29 cellular contexts compared by ENCODE assay signal in the genomic region with DNA sequence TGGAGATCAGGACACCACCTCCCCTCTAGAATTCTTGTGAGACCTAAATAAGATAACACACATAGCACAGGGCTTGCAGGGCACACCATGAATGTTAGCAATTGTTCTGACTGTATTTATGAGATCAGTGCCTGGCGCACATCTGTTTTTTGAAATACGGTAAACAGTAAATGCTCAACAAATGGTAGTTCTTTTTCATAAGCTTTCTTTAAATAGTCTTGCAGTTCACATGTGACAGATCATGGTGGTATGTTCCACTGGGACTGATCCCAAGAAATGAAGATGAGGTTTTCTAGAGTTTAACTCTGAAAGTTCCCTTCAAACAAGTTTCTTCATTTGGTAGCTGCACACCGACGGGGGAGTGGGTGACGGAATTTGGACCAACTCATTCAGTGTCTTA. TPM values are rescaled to one million over a fixed set of nuclear protein-coding genes. Genes with fewer than 3 reads are reported as not detected.
"Had no signal": no experiment of that assay in that cellular context is flagged by ENCODE, and none has a peak within 500 bp of the region (broad histone marks: within the 10 kb centered on the region; RNA-seq: fewer than 3 reads in every experiment).

No MANE protein-coding gene starts in this region.

- DNase-seq: hypothalamus; islet precursor cell; left lung; lower lobe of right lung; mammary epithelial cell; mesenchymal stem cell; naive thymus-derived CD8-positive, alpha-beta T cell; nucleus accumbens; pancreas; posterior cingulate gyrus; retina; right cardiac atrium; small intestine; spleen; stimulated activated CD4-positive, alpha-beta T cell treated with anti-CD3 and anti-CD28 coated beads, Interleukin-1b, Interleukin-23, amount 100 ng/mL, for 48 hours; stimulated activated CD4-positive, alpha-beta T cell treated with anti-CD3 and anti-CD28 coated beads, Interleukin-2, amount 100 ng/mL, for 48 hours; stimulated activated CD4-positive, alpha-beta T cell treated with anti-CD3 and anti-CD28 coated beads, Interleukin-4, amount 100 ng/mL, for 4 hours; stimulated activated CD8-positive, alpha-beta memory T cell treated with anti-CD3 and anti-CD28 coated beads, Interleukin-4, amount 100 ng/mL, for 48 hours; stimulated activated naive CD4-positive, alpha-beta T cell treated with Interleukin-2 at 50 U/mL for 16 hours; stimulated activated naive CD8-positive, alpha-beta T cell treated with anti-CD3 and anti-CD28 coated beads, Interleukin-15, amount 100 ng/mL, for 72 hours; substantia nigra; uterus had no signal

- H3K27ac Mint-ChIP-seq: naive thymus-derived CD8-positive, alpha-beta T cell; nephron; stimulated activated memory B cell treated with anti-CD40 and anti-IgM and Interleukin-4, amounts not matched to agents 10 μg/mL and 1 μg/mL and 100 μg/mL, for 72 hours; type B pancreatic cell had no signal

- H3K9me3 ChIP-seq: left lung, lower lobe of right lung, pancreas, prostate gland, spleen, tibial nerve, uterus had no signal

- H3K4me1 ChIP-seq: left lung, lower lobe of right lung, pancreas, prostate gland, spleen, tibial nerve, uterus had no signal

- H3K27me3 ChIP-seq: left lung, pancreas, spleen, tibial nerve, uterus had no signal

- H3K36me3 Mint-ChIP-seq: naive thymus-derived CD8-positive, alpha-beta T cell; stimulated activated memory B cell treated with anti-CD40 and anti-IgM and Interleukin-4, amounts not matched to agents 10 μg/mL and 1 μg/mL and 100 μg/mL, for 72 hours had no signal

- H3K9me3 Mint-ChIP-seq: naive thymus-derived CD8-positive, alpha-beta T cell; neural crest cell; type B pancreatic cell had no signal

- H3K4me1 Mint-ChIP-seq: naive thymus-derived CD8-positive, alpha-beta T cell; nephron; neural crest cell; stimulated activated memory B cell treated with anti-CD40 and anti-IgM and Interleukin-4, amounts not matched to agents 10 μg/mL and 1 μg/mL and 100 μg/mL, for 72 hours; stimulated activated naive CD8-positive, alpha-beta T cell treated with anti-CD3 and anti-CD28 coated beads, Interleukin-15, amount 100 ng/mL, for 72 hours had no signal

- H3K36me3 ChIP-seq: left lung, lower lobe of right lung, pancreas, prostate gland, spleen, tibial nerve, uterus had no signal

- H3K27ac ChIP-seq: left lung, lower lobe of right lung, pancreas, prostate gland, spleen, tibial nerve, uterus had no signal

- ATAC-seq: left lung; lower lobe of right lung; naive thymus-derived CD8-positive, alpha-beta T cell; pancreas; right cardiac atrium; sciatic nerve; stimulated activated memory B cell treated with anti-CD40 and anti-IgM and Interleukin-4, amounts not matched to agents 10 μg/mL and 1 μg/mL and 100 μg/mL, for 72 hours; stimulated activated naive CD8-positive, alpha-beta T cell treated with anti-CD3 and anti-CD28 coated beads, Interleukin-15, amount 100 ng/mL, for 72 hours had no signal

- H3K4me3 Mint-ChIP-seq: naive thymus-derived CD8-positive, alpha-beta T cell; nephron; neural crest cell; stimulated activated memory B cell treated with anti-CD40 and anti-IgM and Interleukin-4, amounts not matched to agents 10 μg/mL and 1 μg/mL and 100 μg/mL, for 72 hours; stimulated activated naive CD8-positive, alpha-beta T cell treated with anti-CD3 and anti-CD28 coated beads, Interleukin-15, amount 100 ng/mL, for 72 hours; type B pancreatic cell had no signal

- H3K4me3 ChIP-seq: left lung, lower lobe of right lung, pancreas, prostate gland, spleen, tibial nerve, uterus had no signal

RNA-seq across cellular contexts. Expression of a gene that starts 34.8 kb away (rescaled TPM):
- polyA plus RNA-seq: naive thymus-derived CD8-positive, alpha-beta T cell had no signal
